Comparison of ENCODE assay signal across 8 cellular contexts in genomic region chr17:80899402-80900268, GRCh38.
DNase-seq lines count a peak whose midpoint lies in the region; ATAC-seq and TF ChIP-seq lines count a peak whose summit lies in the region.

No MANE protein-coding gene starts in this region.

- intact Hi-C loops in Panc1 (cut with micrococcal nuclease; ENCODE audit: unreplicated experiment): no loop called here

- no peaks in the 10 kb centered on the region for H3K9me3 ChIP-seq in Panc1 (ENCODE audit: control insufficient read depth, insufficient read depth, low read depth, low read length)

- DNase-seq in activated gamma-delta T cell treated with Interleukin-2 at 50 U/mL for 16 hours: peak; percentile 73
- DNase-seq in activated gamma-delta T cell (lab: John Stamatoyannopoulos, UW): no peak
- DNase-seq in Panc1 (ENCODE audit: low read depth, low spot score): no peak
- peak; percentile 70 for DNase-seq in activated effector memory CD4-positive, alpha-beta T cell treated with Interleukin-2 at 50 U/mL for 16 hours
- DNase-seq in iPS DF 19.7 (ENCODE audit: low read depth, low spot score): peak; percentile 40
- peak; percentile 68 to 85 (median 77) for DNase-seq in stimulated activated CD4-positive, alpha-beta T cell treated with anti-CD3 and anti-CD28 coated beads, TNF-alpha, amount 100 ng/mL, for 48 hours (ENCODE audit: low read depth in 3 of 3)

- H3K36me3 ChIP-seq in Panc1 (ENCODE audit: control insufficient read depth, insufficient read depth, low read length): peaks cover 3% of the 10 kb centered on the region; the same call in 1 of the 2 replicates

- H3K4me3 ChIP-seq in Panc1 (ENCODE audit: low read depth in 2 of 2, low read length in 2 of 2): no peak overlapping the region

- no peaks in the 10 kb centered on the region for H3K27me3 ChIP-seq in Panc1 (ENCODE audit: control insufficient read depth, insufficient read depth, low read length)

- H3K27ac ChIP-seq in Panc1 (ENCODE audit: low read length): no peak overlapping the region

- no peaks in the 10 kb centered on the region for H3K4me1 ChIP-seq in Panc1 (ENCODE audit: control insufficient read depth, insufficient read depth, low read length)

- no peak; the same call in 1 of the 2 replicates for TF ChIP-seq CTCF in Panc1 (IDR thresholded peaks at IDR 0.05)

- POLR2A ChIA-PET in Panc1 (lab: Charles Lee): interaction anchor here (0.6 kb wide), 1 partner anchor 445 kb away, joined by 3 read pairs; no protein-coding TSS in a partner anchor

- CTCF ChIA-PET in Panc1 (lab: Charles Lee): interaction anchor here (0.5 to 1.4 kb wide), 4 partner anchors 12 to 473 kb away, joined by 3 to 5 read pairs (median 4); no protein-coding TSS in a partner anchor

- ATAC-seq in Panc1 (peak; percentile 68; the same call in 1 of the 2 replicates), GM18519 (IDR thresholded peaks at IDR 0.05; ENCODE audit: low FRiP score, unreplicated experiment) (no peak), HG02884 (IDR thresholded peaks at IDR 0.05; ENCODE audit: unreplicated experiment) (no peak)

- no TSS peak for BruUV-seq in Panc1 (replicated peaks; lab: Mats Ljungman, UMichigan)

- in situ Hi-C loops in Panc1 (cut with HindIII; ENCODE audit: low pct_unique_long_range_greater_than_20kb, low sequenced_read_pairs): loop anchor here (5.0 kb wide), 1 partner anchor 37 kb away; no protein-coding TSS in a partner anchor

Comparison
In these comparisons a context has a peak if more than half of its experiments do, and no peak if none do; other contexts are left out.
1. DNase-seq: peak in activated gamma-delta T cell treated with Interleukin-2 at 50 U/mL for 16 hours (single experiment), activated effector memory CD4-positive, alpha-beta T cell treated with Interleukin-2 at 50 U/mL for 16 hours (single experiment), iPS DF 19.7 (single experiment) and stimulated activated CD4-positive, alpha-beta T cell treated with anti-CD3 and anti-CD28 coated beads, TNF-alpha, amount 100 ng/mL, for 48 hours (3 of 3); none in activated gamma-delta T cell (single experiment) and Panc1 (single experiment).